In genomic region chr5:139636207-139636792, GRCh38 we compare ENCODE assay signal across 8 cellular contexts. TPM values are rescaled to one million over a fixed set of nuclear protein-coding genes. Genes with fewer than 3 reads are reported as not detected.
DNase-seq lines count a peak whose midpoint lies in the region; ATAC-seq and TF ChIP-seq lines count a peak whose summit lies in the region.

No MANE protein-coding gene starts in this region.

- peaks cover 87% of the 10 kb centered on the region for H3K4me1 ChIP-seq in BLaER1
- H3K4me1 ChIP-seq in duodenal mucosa (ENCODE audit: control insufficient read depth in 1 of 2, insufficient read depth in 2 of 2, low read length in 2 of 2): peaks cover 44 to 52% of the 10 kb centered on the region in 2 donors

- no peaks in the 10 kb centered on the region for H3K9me3 Mint-ChIP-seq in progenitor cell of endocrine pancreas (ENCODE audit: low read depth)

- peak; percentile 65 for ATAC-seq in GM19025 (IDR thresholded peaks at IDR 0.05; ENCODE audit: low read depth, unreplicated experiment)
- peak; percentile 78 for ATAC-seq in HG03095 (IDR thresholded peaks at IDR 0.05; ENCODE audit: unreplicated experiment)

- H3K9me3 ChIP-seq in BLaER1 (no peaks in the 10 kb centered on the region), duodenal mucosa (ENCODE audit: control insufficient read depth in 1 of 2, low read length in 2 of 2) (no peaks in the 10 kb centered on the region)

- H3K4me3 ChIP-seq in BLaER1 (no peak overlapping the region), duodenal mucosa (ENCODE audit: low read depth in 1 of 2, low read length in 2 of 2) (peak overlapping the region; percentile 66 to 72)

- H3K27me3 ChIP-seq in BLaER1 (no peaks in the 10 kb centered on the region), duodenal mucosa (ENCODE audit: control insufficient read depth in 1 of 2, insufficient read depth in 2 of 2, low read length in 2 of 2) (no peaks in the 10 kb centered on the region)

- no peaks in the 10 kb centered on the region for H3K36me3 Mint-ChIP-seq in progenitor cell of endocrine pancreas (ENCODE audit: insufficient read depth)

- TF ChIP-seq CTCF in progenitor cell of endocrine pancreas (IDR thresholded peaks at IDR 0.05; ENCODE audit: unreplicated experiment): no peak

- H4K20me1 ChIP-seq in BLaER1: peaks cover 82% of the 10 kb centered on the region

- H3K9ac ChIP-seq in BLaER1: 0 out of 2 replicates have a peak overlapping the region, but pooled peaks have one; percentile 21
- peak overlapping the region in 1 of 2 donors; percentile 30 for H3K9ac ChIP-seq in duodenal mucosa (ENCODE audit: low read depth in 1 of 2, low read length in 2 of 2)

- H3K27ac ChIP-seq in BLaER1 (peak overlapping the region; percentile 64), duodenal mucosa (ENCODE audit: low read depth, low read length) (peak overlapping the region; percentile 65)

- H3K4me2 ChIP-seq in BLaER1: peak overlapping the region; percentile 93

- 0 out of 2 replicates have a peak, but pooled peaks cover 5% of the 10 kb centered on the region for H3K36me3 ChIP-seq in BLaER1
- H3K36me3 ChIP-seq in duodenal mucosa (ENCODE audit: control insufficient read depth in 1 of 2, insufficient read depth in 2 of 2, low read length in 2 of 2): peaks cover 2 to 3% of the 10 kb centered on the region in 2 donors

- H3K4me3 Mint-ChIP-seq in progenitor cell of endocrine pancreas (ENCODE audit: low read depth): no peak overlapping the region

- DNase-seq in T-helper 22 cell (ENCODE audit: low read depth): peak; percentile 21
- no peak for DNase-seq in progenitor cell of endocrine pancreas (ENCODE audit: low spot score, unreplicated experiment)
- no peak for DNase-seq in HuH-7 (ENCODE audit: low spot score)
- DNase-seq in NCI-H1694 treated with DMSO at 0.1 percent for 48 hours (lab: John Stamatoyannopoulos, UW): no peak

- peak overlapping the region; percentile 91 for H3K27ac Mint-ChIP-seq in progenitor cell of endocrine pancreas

- H3K4me1 Mint-ChIP-seq in progenitor cell of endocrine pancreas (ENCODE audit: low read depth): peaks cover 45% of the 10 kb centered on the region

- H3K27me3 Mint-ChIP-seq in progenitor cell of endocrine pancreas: no peaks in the 10 kb centered on the region

RNA-seq across cellular contexts. Expression of gene CXXC5, which starts 11.8 kb away (rescaled TPM):
- 79.1 and 88.2 TPM in 2 replicates for total RNA-seq in progenitor cell of endocrine pancreas
